ENCODE assay signal across 1 cellular context in genomic region chr15:80668546-80669236, GRCh38.
TF ChIP-seq lines count a peak whose summit lies in the region.

No MANE protein-coding gene starts in this region.

TF ChIP-seq in SK-N-SH, 30 proteins besides CTCF, POLR2A, EP300 and RAD21 (continued from another document):
- TF ChIP-seq MAX (IDR thresholded peaks at IDR 0.05; ENCODE audit: low read depth) (no peak), JUND (IDR thresholded peaks at IDR 0.05) (peak; percentile 22; the same call in 1 of the 2 replicates), IRF3 (IDR thresholded peaks at IDR 0.05; ENCODE audit: low read depth, low read length) (no peak), YY1 (IDR thresholded peaks at IDR 0.05; ENCODE audit: low read depth) (no peak), FOXJ3 (CRISPR knock-in tag; IDR thresholded peaks at IDR 0.05) (no peak), REST (IDR thresholded peaks at IDR 0.05; ENCODE audit: low read depth, low read length) (no peak), RCOR1 (IDR thresholded peaks at IDR 0.05; ENCODE audit: low read length) (no peak), USF2 (IDR thresholded peaks at IDR 0.05; ENCODE audit: borderline replicate concordance, low read depth, low read length) (no peak), EZH2phosphoT487 (IDR thresholded peaks at IDR 0.05; ENCODE audit: borderline replicate concordance, low read depth) (no peak), POLR2AphosphoS5 (IDR thresholded peaks at IDR 0.05; ENCODE audit: low read depth, low read length) (no peak), GABPA (IDR thresholded peaks at IDR 0.05; ENCODE audit: low read depth) (no peak), ELF1 (IDR thresholded peaks at IDR 0.05) (no peak), SIN3A (IDR thresholded peaks at IDR 0.05; ENCODE audit: borderline replicate concordance, low read depth, low read length) (no peak), RXRA (IDR thresholded peaks at IDR 0.05; ENCODE audit: borderline replicate concordance, low read depth) (no peak), TEAD4 (IDR thresholded peaks at IDR 0.05; ENCODE audit: borderline replicate concordance, insufficient read depth) (no peak), PBX3 (IDR thresholded peaks at IDR 0.05) (peak; percentile 63; the same call in 1 of the 2 replicates), MXI1 (IDR thresholded peaks at IDR 0.05; ENCODE audit: low read depth, low read length) (no peak), FOXM1 (IDR thresholded peaks at IDR 0.05; ENCODE audit: low read depth) (0 out of 2 replicates have a peak, but pooled peaks have one; percentile 22), TAF1 (IDR thresholded peaks at IDR 0.05; ENCODE audit: borderline replicate concordance, low read depth, low read length) (no peak), RFX5 (IDR thresholded peaks at IDR 0.05; ENCODE audit: low read length) (no peak), GATA2 (CRISPR knock-in tag; IDR thresholded peaks at IDR 0.05) (no peak), NRF1 (IDR thresholded peaks at IDR 0.05; ENCODE audit: low read depth, low read length) (no peak)
TF ChIP-seq in SK-N-SH: peak in this region for 5.
